Comparison of ENCODE assay signal across 22 cellular contexts in the genomic region with DNA sequence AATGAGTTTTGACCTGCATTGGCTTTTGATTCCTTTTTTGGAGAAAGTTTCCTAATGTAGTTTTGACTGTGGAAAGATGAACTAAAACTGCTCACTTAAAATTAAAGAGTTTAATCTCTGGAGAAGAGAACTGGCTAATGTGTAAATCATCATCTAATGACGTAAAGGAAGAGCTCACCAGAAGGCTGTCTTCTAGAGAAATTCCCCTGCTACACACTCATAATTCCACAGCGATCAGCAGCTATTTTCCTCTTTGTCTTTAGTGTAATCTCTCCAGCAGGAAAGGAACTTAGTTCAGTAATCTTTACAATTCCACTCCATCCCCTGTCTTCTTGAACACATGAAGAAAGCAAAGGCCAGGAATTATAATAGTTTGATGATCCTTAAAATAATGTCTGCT. TPM values are rescaled to one million over a fixed set of nuclear protein-coding genes. Genes with fewer than 3 reads are reported as not detected.
"Had no signal": no experiment of that assay in that cellular context is flagged by ENCODE, and none has a peak within 500 bp of the region (broad histone marks: within the 10 kb centered on the region; RNA-seq: fewer than 3 reads in every experiment).

No MANE protein-coding gene starts in this region.

- H3K36me3 ChIP-seq: heart right ventricle, left lung, right atrium auricular region, transverse colon had no signal

- FAIRE-seq: kidney, urothelium cell line had no signal

- H3K4me3 ChIP-seq: body of pancreas, heart right ventricle, left lung, lung, right atrium auricular region, stomach, transverse colon had no signal

- H3K4me1 ChIP-seq: body of pancreas, left lung had no signal

- H3K9me3 ChIP-seq: body of pancreas had no signal

- DNase-seq: activated CD4-positive, alpha-beta memory T cell treated with anti-CD3 and anti-CD28 coated beads, Interleukin-2, amount 10 ng/mL, durations not matched to agents 7 days and 5 days; activated CD4-positive, alpha-beta T cell treated with anti-CD3 and anti-CD28 coated beads, Interleukin-2, amount 10 ng/mL, durations not matched to agents 24 days and 14 days; activated effector memory CD4-positive, alpha-beta T cell treated with Interleukin-2 at 50 U/mL for 16 hours; activated naive CD4-positive, alpha-beta T cell treated with anti-CD3 and anti-CD28 coated beads, Interleukin-2, amount 10 ng/mL, durations not matched to agents 7 days and 5 days; activated T-cell treated with anti-CD3 and anti-CD28 coated beads, Interleukin-2, amount 50 U/mL, for 72 hours; body of pancreas; dermis blood vessel endothelial cell; effector CD8-positive, alpha-beta T cell; erythroblast; heart right ventricle; kidney; left lung; midbrain; natural killer cell; stimulated activated CD4-positive, alpha-beta T cell treated with anti-CD3 and anti-CD28 coated beads, Interleukin-12 subunit alpha, Interleukin-12 subunit beta, amount 100 ng/mL, for 4 hours; stomach; transverse colon had no signal

- H3K27ac ChIP-seq: body of pancreas, heart right ventricle, left lung, right atrium auricular region, stomach, transverse colon, VCaP had no signal

- H3K27me3 ChIP-seq: body of pancreas, heart right ventricle, left lung, right atrium auricular region, stomach, transverse colon had no signal

- ATAC-seq: activated CD4-positive, CD25-positive, alpha-beta regulatory T cell treated with anti-CD3 and anti-CD28 coated beads, Interleukin-2, amount 50 U/mL, for 24 hours; activated T-cell treated with anti-CD3 and anti-CD28 coated beads, Interleukin-2, amount 50 U/mL, for 72 hours; body of pancreas; heart right ventricle; left lung; natural killer cell had no signal

RNA-seq across cellular contexts. Expression of a gene that starts 15.8 kb away (rescaled TPM):
- total RNA-seq: activated CD4-positive, alpha-beta memory T cell treated with anti-CD3 and anti-CD28 coated beads, Interleukin-2, amount 10 ng/mL, durations not matched to agents 7 days and 5 days had no signal
